8 cellular contexts compared by ENCODE assay signal in genomic region chr16:85557976-85558589, GRCh38. TPM values are rescaled to one million over a fixed set of nuclear protein-coding genes. Genes with fewer than 3 reads are reported as not detected.
DNase-seq lines count a peak whose midpoint lies in the region; ATAC-seq lines count a peak whose summit lies in the region.

No MANE protein-coding gene starts in this region.

- POLR2A ChIA-PET in activated CD4-positive, alpha-beta memory T cell treated with anti-CD3 and anti-CD28 coated beads, Interleukin-2, amount 10 ng/mL, durations not matched to agents 7 days and 5 days (lab: Charles Lee) = interaction anchor here (1.3 to 3.8 kb wide), 2 partner anchors 11 to 57 kb away, joined by 3 to 37 read pairs; no protein-coding TSS in a partner anchor

- no peaks in the 10 kb centered on the region for H3K27me3 ChIP-seq in subcutaneous abdominal adipose tissue (ENCODE audit: control insufficient read depth in 5 of 5, insufficient read depth in 4 of 5, low read length in 5 of 5)

- peaks cover 29% of the 10 kb centered on the region for H3K4me1 Mint-ChIP-seq in activated CD4-positive, alpha-beta memory T cell treated with anti-CD3 and anti-CD28 coated beads, Interleukin-2, amount 10 ng/mL, durations not matched to agents 7 days and 5 days

- H3K9me3 Mint-ChIP-seq in activated CD4-positive, alpha-beta memory T cell treated with anti-CD3 and anti-CD28 coated beads, Interleukin-2, amount 10 ng/mL, durations not matched to agents 7 days and 5 days = no peaks in the 10 kb centered on the region

- no peaks in the 10 kb centered on the region for H3K36me3 ChIP-seq in subcutaneous abdominal adipose tissue (ENCODE audit: control insufficient read depth in 5 of 5, insufficient read depth in 5 of 5, low read length in 5 of 5)

- H3K4me1 ChIP-seq in subcutaneous abdominal adipose tissue (ENCODE audit: control insufficient read depth in 5 of 5, insufficient read depth in 5 of 5, low read length in 5 of 5) = peaks cover 36 to 75% (median 72%) of the 10 kb centered on the region in 5 donors

- peak overlapping the region; percentile 59 for H3K27ac Mint-ChIP-seq in activated CD4-positive, alpha-beta memory T cell treated with anti-CD3 and anti-CD28 coated beads, Interleukin-2, amount 10 ng/mL, durations not matched to agents 7 days and 5 days

- CTCF ChIA-PET in activated CD4-positive, alpha-beta memory T cell treated with anti-CD3 and anti-CD28 coated beads, Interleukin-2, amount 10 ng/mL, durations not matched to agents 7 days and 5 days (lab: Charles Lee) = interaction anchor here (1.6 to 2.1 kb wide), 4 partner anchors 9 to 58 kb away, joined by 6 to 11 read pairs (median 8); no protein-coding TSS in a partner anchor

- peak overlapping the region; percentile 84 for H3K4me3 ChIP-seq in Jurkat, Clone E6-1 (ENCODE audit: low read length)
- H3K4me3 ChIP-seq in iPS-18c (ENCODE audit: insufficient read depth, low read depth, low read length) = peak overlapping the region; percentile 51; the same call in 1 of the 2 replicates
- peak overlapping the region; percentile 75 to 80 (median 79) for H3K4me3 ChIP-seq in subcutaneous abdominal adipose tissue (ENCODE audit: low read depth in 1 of 5, low read length in 5 of 5)

- DNase-seq in COLO668 (lab: John Stamatoyannopoulos, UW; ENCODE audit: unreplicated experiment) (peak; percentile 68), inferior parietal cortex (ENCODE audit: extremely low spot score) (no peak)
- DNase-seq in Jurkat, Clone E6-1 (ENCODE audit: low read depth, low spot score) = no peak
- no peak for DNase-seq in activated CD4-positive, alpha-beta memory T cell treated with anti-CD3 and anti-CD28 coated beads, Interleukin-2, amount 10 ng/mL, durations not matched to agents 7 days and 5 days
- DNase-seq in NK-92 treated with Interleukin-12 subunit alpha and Interleukin-12 subunit beta, amount 100 ng/mL, for 24 hours (lab: John Stamatoyannopoulos, UW) = no peak

- ATAC-seq in GM19395 (IDR thresholded peaks at IDR 0.05; ENCODE audit: unreplicated experiment) = no peak

- H3K9ac ChIP-seq in subcutaneous abdominal adipose tissue (ENCODE audit: low read length in 5 of 5) = peak overlapping the region; percentile 62 to 92 (median 88)

- H3K36me3 Mint-ChIP-seq in activated CD4-positive, alpha-beta memory T cell treated with anti-CD3 and anti-CD28 coated beads, Interleukin-2, amount 10 ng/mL, durations not matched to agents 7 days and 5 days (ENCODE audit: low read depth) = peaks cover 4% of the 10 kb centered on the region

- H3K27me3 Mint-ChIP-seq in activated CD4-positive, alpha-beta memory T cell treated with anti-CD3 and anti-CD28 coated beads, Interleukin-2, amount 10 ng/mL, durations not matched to agents 7 days and 5 days = no peaks in the 10 kb centered on the region

- H3K9me3 ChIP-seq in iPS-18c (ENCODE audit: control insufficient read depth, insufficient read depth, low read length) (peaks cover 4% of the 10 kb centered on the region), subcutaneous abdominal adipose tissue (ENCODE audit: control insufficient read depth in 5 of 5, low read length in 5 of 5) (no peaks in the 10 kb centered on the region)

- peak overlapping the region; percentile 98 for H3K27ac ChIP-seq in subcutaneous abdominal adipose tissue (ENCODE audit: low read depth, low read length)

- peak overlapping the region; percentile 76 for H3K4me3 Mint-ChIP-seq in activated CD4-positive, alpha-beta memory T cell treated with anti-CD3 and anti-CD28 coated beads, Interleukin-2, amount 10 ng/mL, durations not matched to agents 7 days and 5 days

RNA-seq across cellular contexts. Expression of gene GSE1, which starts 55.0 kb away (rescaled TPM):
- polyA plus RNA-seq in Jurkat, Clone E6-1 (2012; ENCODE audit: insufficient read depth, insufficient read length) = 71.0 TPM
- total RNA-seq in activated CD4-positive, alpha-beta memory T cell treated with anti-CD3 and anti-CD28 coated beads, Interleukin-2, amount 10 ng/mL, durations not matched to agents 7 days and 5 days = 10 to 100 TPM; 18.4 to 19.8 TPM
